9 cellular contexts compared by ENCODE assay signal in genomic region chr16:87895641-87896141, GRCh38. TPM values are rescaled to one million over a fixed set of nuclear protein-coding genes. Genes with fewer than 3 reads are reported as not detected.
DNase-seq lines count a peak whose midpoint lies in the region; ATAC-seq and TF ChIP-seq lines count a peak whose summit lies in the region.
"Had no signal": no experiment of that assay in that cellular context is flagged by ENCODE, and none has a peak within 500 bp of the region (broad histone marks: within the 10 kb centered on the region; RNA-seq: fewer than 3 reads in every experiment).

No MANE protein-coding gene starts in this region.

- no peak for TF ChIP-seq CTCF in activated CD8-positive, alpha-beta T cell treated with anti-CD3 and anti-CD28 coated beads for 36 hours (IDR thresholded peaks at IDR 0.05)
- no peak for TF ChIP-seq CTCF in tibial artery (IDR thresholded peaks at IDR 0.05)

- POLR2A ChIA-PET in activated CD8-positive, alpha-beta T cell treated with anti-CD3 and anti-CD28 coated beads for 36 hours (lab: Charles Lee): interaction anchor here (0.6 to 7.9 kb wide), 10 partner anchors 9 to 116 kb away, joined by 3 to 75 read pairs (median 4); partner anchors contain the start of genes BANP, CA5A and SLC7A5

- H3K9me3 ChIP-seq in tibial artery: no peaks in the 10 kb centered on the region

- H3K36me3 ChIP-seq in tibial artery: no peaks in the 10 kb centered on the region

- no peaks in the 10 kb centered on the region for H3K27me3 Mint-ChIP-seq in activated CD8-positive, alpha-beta T cell treated with anti-CD3 and anti-CD28 coated beads for 36 hours

- H3K27ac ChIP-seq in tibial artery: peak overlapping the region in 1 of 2 donors; percentile 70

- DNase-seq in activated CD8-positive, alpha-beta T cell treated with anti-CD3 and anti-CD28 coated beads for 36 hours: peak; percentile 98
- DNase-seq in fibroblast of peridontal ligament (ENCODE audit: extremely low read depth) (peak; percentile 26), NCI-H1048 (lab: John Stamatoyannopoulos, UW) (no peak), tibial artery (no peak), cerebellar cortex (ENCODE audit: low spot score) (no peak)
- DNase-seq in stimulated activated CD8-positive, alpha-beta memory T cell treated with anti-CD3 and anti-CD28 coated beads, Interleukin-12 subunit alpha, Interleukin-12 subunit beta, amount 100 ng/mL, for 4 hours (ENCODE audit: low read depth): peak; percentile 67

- no peaks in the 10 kb centered on the region for H3K36me3 Mint-ChIP-seq in activated CD8-positive, alpha-beta T cell treated with anti-CD3 and anti-CD28 coated beads for 36 hours (ENCODE audit: low read depth)

- peaks cover 0 to 37% (median 15%) of the 10 kb centered on the region in 4 donors for H3K4me1 ChIP-seq in tibial artery

- intact Hi-C loops in activated CD8-positive, alpha-beta T cell treated with anti-CD3 and anti-CD28 coated beads for 36 hours (cut with micrococcal nuclease): loop anchor here (1.0 kb wide), 1 partner anchor 20 kb away; no protein-coding TSS in a partner anchor
- intact Hi-C loops in tibial artery (cut with DNase I; ENCODE audit: low total_unique reads): no loop called here

- H3K27ac Mint-ChIP-seq in activated CD8-positive, alpha-beta T cell treated with anti-CD3 and anti-CD28 coated beads for 36 hours: peak overlapping the region; percentile 97

- H3K9me3 Mint-ChIP-seq in activated CD8-positive, alpha-beta T cell treated with anti-CD3 and anti-CD28 coated beads for 36 hours: no peaks in the 10 kb centered on the region

- H3K4me3 ChIP-seq in tibial artery: no peak overlapping the region
- H3K4me3 ChIP-seq: K562 had no signal

- ATAC-seq in GM19025 (IDR thresholded peaks at IDR 0.05; ENCODE audit: low read depth, unreplicated experiment) (peak; percentile 77), HG03439 (IDR thresholded peaks at IDR 0.05; ENCODE audit: unreplicated experiment) (peak; percentile 47)
- peak; percentile 87 for ATAC-seq in activated CD8-positive, alpha-beta T cell treated with anti-CD3 and anti-CD28 coated beads for 36 hours
- ATAC-seq: K562 had no signal

- peaks cover 47% of the 10 kb centered on the region for H3K4me1 Mint-ChIP-seq in activated CD8-positive, alpha-beta T cell treated with anti-CD3 and anti-CD28 coated beads for 36 hours (ENCODE audit: low read depth)

- H3K27me3 ChIP-seq in tibial artery: peaks cover 0 to 2% of the 10 kb centered on the region in 2 donors

- H3K4me3 Mint-ChIP-seq in activated CD8-positive, alpha-beta T cell treated with anti-CD3 and anti-CD28 coated beads for 36 hours: peak overlapping the region; percentile 37

- CTCF ChIA-PET in activated CD8-positive, alpha-beta T cell treated with anti-CD3 and anti-CD28 coated beads for 36 hours (lab: Charles Lee): interaction anchor here (0.7 to 6.7 kb wide), 7 partner anchors 11 to 116 kb away, joined by 3 to 55 read pairs (median 6); partner anchors contain the start of gene BANP

RNA-seq across cellular contexts. Expression of gene SLC7A5, which starts 26.4 kb away (rescaled TPM):
- total RNA-seq in activated CD8-positive, alpha-beta T cell treated with anti-CD3 and anti-CD28 coated beads for 36 hours: 100 to 1,000 TPM; 230 to 236 TPM

RNA-seq across cellular contexts. Expression of gene CA5A, which starts 40.6 kb away (rescaled TPM):
- total RNA-seq in activated CD8-positive, alpha-beta T cell treated with anti-CD3 and anti-CD28 coated beads for 36 hours: not detected
- total RNA-seq: K562 had no signal

RNA-seq across cellular contexts. Expression of gene BANP, which starts 55.5 kb away (rescaled TPM):
- 10 to 100 TPM; 32.1 to 36.1 TPM for total RNA-seq in activated CD8-positive, alpha-beta T cell treated with anti-CD3 and anti-CD28 coated beads for 36 hours

Comparison
In these comparisons a context has a peak if more than half of its experiments do, and no peak if none do; other contexts are left out.
1. DNase-seq: peak in activated CD8-positive, alpha-beta T cell treated with anti-CD3 and anti-CD28 coated beads for 36 hours (single experiment), fibroblast of peridontal ligament (single experiment) and stimulated activated CD8-positive, alpha-beta memory T cell treated with anti-CD3 and anti-CD28 coated beads, Interleukin-12 subunit alpha, Interleukin-12 subunit beta, amount 100 ng/mL, for 4 hours (single experiment); none in NCI-H1048 (single experiment), tibial artery (0 of 2) and cerebellar cortex (single experiment).
2. Peak in every context shown above with its lines, with median percentiles within 50 percentile points of each other: ATAC-seq.